Comparison of ENCODE assay signal across 4 cellular contexts in the genomic region with DNA sequence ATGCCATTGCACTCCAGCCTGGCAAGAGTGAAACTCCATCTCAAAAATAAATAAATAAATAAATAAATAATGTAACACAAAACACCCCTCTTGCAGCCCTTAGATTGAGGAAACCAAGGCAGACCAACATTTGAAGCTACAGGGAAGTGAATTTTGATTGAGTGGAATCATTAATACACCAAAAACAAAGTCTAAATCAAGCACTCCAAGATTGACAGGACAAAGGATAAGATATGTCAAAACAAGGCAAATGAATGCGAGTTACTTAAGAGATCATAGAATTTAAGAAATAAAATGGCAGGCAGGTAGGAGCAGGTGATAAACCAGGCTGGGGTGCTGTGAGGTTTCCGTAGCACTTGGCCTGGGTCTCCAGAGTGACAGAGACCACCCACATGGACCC.
"Had no signal": no experiment of that assay in that cellular context is flagged by ENCODE, and none has a peak within 500 bp of the region (broad histone marks: within the 10 kb centered on the region; RNA-seq: fewer than 3 reads in every experiment).

No MANE protein-coding gene starts in this region.

- H3K27me3 Mint-ChIP-seq: IgD-negative memory B cell had no signal

- H3K27ac Mint-ChIP-seq: GM23338, IgD-negative memory B cell had no signal

- H3K36me3 Mint-ChIP-seq: IgD-negative memory B cell had no signal

- H3K4me3 Mint-ChIP-seq: GM23338, H9, IgD-negative memory B cell had no signal

- DNase-seq: H9, HCEC 1CT had no signal

- H3K9me3 Mint-ChIP-seq: GM23338, H9, IgD-negative memory B cell had no signal
